ENCODE assay signal across 7 cellular contexts in the genomic region with DNA sequence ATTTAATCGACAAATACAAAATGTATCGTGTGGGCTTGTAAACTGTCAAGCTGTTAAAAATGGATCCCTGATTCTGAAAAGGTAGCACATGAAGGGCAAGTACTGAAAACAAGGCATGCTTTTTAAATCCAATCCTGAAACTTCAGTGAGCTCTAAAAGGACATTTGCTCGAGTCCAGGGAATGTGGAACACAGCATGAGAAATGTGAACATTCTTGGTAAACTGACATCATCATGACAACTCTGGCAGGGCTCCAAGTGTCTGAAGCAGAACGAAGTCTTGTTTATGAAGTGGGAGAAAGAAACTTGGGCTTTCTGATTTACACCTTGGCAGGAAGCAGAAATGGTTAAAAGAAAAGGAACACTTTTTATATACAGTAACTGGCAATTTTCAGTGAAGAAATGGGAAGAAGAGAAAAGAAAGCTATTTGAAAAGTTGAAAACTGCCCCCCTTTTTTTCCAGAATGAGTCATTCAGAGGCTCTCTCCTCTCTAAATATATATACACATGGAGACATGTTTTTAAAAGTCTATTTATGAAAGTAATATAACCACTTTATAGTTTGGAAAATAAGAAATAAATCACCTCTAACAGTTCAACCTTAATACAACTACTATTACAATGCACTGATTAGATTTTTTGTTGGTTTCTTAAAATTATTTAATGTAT.
DNase-seq lines count a peak whose midpoint lies in the region; ATAC-seq and TF ChIP-seq lines count a peak whose summit lies in the region.

No MANE protein-coding gene starts in this region.

- H3K9me3 ChIP-seq in thoracic aorta = no peaks in the 10 kb centered on the region

- ATAC-seq in thoracic aorta (ENCODE audit: insufficient number of reproducible peaks, low FRiP score, low read depth) (peak; percentile 59), HG03565 (IDR thresholded peaks at IDR 0.05; ENCODE audit: unreplicated experiment) (no peak)

- H3K36me3 ChIP-seq in kidney epithelial cell (ENCODE audit: control insufficient read depth, insufficient read depth, low read length) (no peaks in the 10 kb centered on the region), thoracic aorta (no peaks in the 10 kb centered on the region)

- peak overlapping the region; percentile 85 to 87 for H3K27ac ChIP-seq in thoracic aorta

- H3K4me3 ChIP-seq in astrocyte of the spinal cord (ENCODE audit: low read depth, low read length) = peak overlapping the region; percentile 10
- H3K4me3 ChIP-seq in kidney epithelial cell (ENCODE audit: low read depth, low read length) = no peak overlapping the region
- peak overlapping the region; percentile 62 for H3K4me3 ChIP-seq in thoracic aorta

- DNase-seq in HT-29 (ENCODE audit: low spot score) = peak; percentile 63
- peak; percentile 98 for DNase-seq in astrocyte of the spinal cord (ENCODE audit: low read depth, low spot score)
- peak; percentile 96 for DNase-seq in kidney epithelial cell (ENCODE audit: low read depth)
- DNase-seq in thoracic aorta (ENCODE audit: low spot score) = peak; percentile 70
- no peak for DNase-seq in stimulated activated CD4-positive, alpha-beta T cell treated with anti-CD3 and anti-CD28 coated beads, Interleukin-2, amount 100 ng/mL, for 24 hours
- DNase-seq in D341Med (ENCODE audit: low spot score) = no peak

- H3K4me1 ChIP-seq in thoracic aorta (ENCODE audit: control insufficient read depth in 1 of 2, low read depth in 2 of 2) = peaks cover 32 to 59% of the 10 kb centered on the region in 2 donors

- no peaks in the 10 kb centered on the region for H3K27me3 ChIP-seq in kidney epithelial cell (ENCODE audit: control insufficient read depth, insufficient read depth, low read length)
- no peaks in the 10 kb centered on the region for H3K27me3 ChIP-seq in thoracic aorta (replicated peaks; ENCODE audit: insufficient read depth)

- in situ Hi-C loops in astrocyte of the spinal cord (cut with HindIII; ENCODE audit: low sequenced_read_pairs) = no loop called here

- no peak for TF ChIP-seq CTCF in astrocyte of the spinal cord (IDR thresholded peaks at IDR 0.05; ENCODE audit: low read depth, low read length)
- TF ChIP-seq CTCF in kidney epithelial cell (IDR thresholded peaks at IDR 0.05; ENCODE audit: insufficient read depth, low read length, poor library complexity, severe bottlenecking) = no peak
- no peak for TF ChIP-seq CTCF in thoracic aorta (IDR thresholded peaks at IDR 0.05)

Comparison
In these comparisons a context has a peak if more than half of its experiments do, and no peak if none do; other contexts are left out.
1. DNase-seq: peak in HT-29 (single experiment), astrocyte of the spinal cord (single experiment), kidney epithelial cell (single experiment) and thoracic aorta (single experiment); none in stimulated activated CD4-positive, alpha-beta T cell treated with anti-CD3 and anti-CD28 coated beads, Interleukin-2, amount 100 ng/mL, for 24 hours (0 of 2) and D341Med (single experiment).